ENCODE assay signal across 10 cellular contexts in the genomic region with DNA sequence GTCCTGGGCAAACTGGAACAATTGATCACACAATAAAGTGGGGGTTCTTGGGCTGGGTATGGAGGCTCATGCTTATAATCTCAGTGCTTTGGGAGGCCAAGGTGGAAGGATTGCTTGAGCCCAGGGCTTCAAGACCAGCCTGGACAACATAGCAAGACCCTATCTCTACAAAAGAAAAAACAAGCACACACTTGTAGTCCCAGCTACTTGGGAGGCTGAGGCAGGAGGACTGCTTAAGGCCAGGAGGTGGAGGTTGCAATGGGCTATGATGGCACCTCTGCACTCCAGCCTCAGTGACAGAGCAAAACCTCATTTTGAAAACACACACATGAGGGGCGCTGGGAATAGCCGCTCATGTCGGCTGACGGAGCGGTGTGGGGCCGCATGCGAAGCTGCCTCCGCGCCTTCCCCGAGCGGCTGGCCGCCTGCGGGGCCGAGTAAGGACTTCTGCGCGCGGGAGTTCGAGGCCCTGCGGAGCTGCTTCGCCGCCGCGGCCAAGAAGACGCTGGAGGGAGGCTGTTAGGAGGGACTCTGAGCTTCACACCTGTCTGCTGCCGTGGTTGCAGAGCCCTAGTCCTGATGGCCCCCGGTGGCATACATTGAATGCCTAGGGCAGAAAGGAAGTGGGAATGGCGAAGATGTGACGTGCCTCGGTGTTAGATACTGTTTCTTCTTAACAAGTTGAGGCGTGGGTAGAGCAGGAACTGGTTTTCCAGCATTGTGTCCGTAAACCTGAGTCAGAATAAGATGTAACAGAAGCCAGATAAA. TPM values are rescaled to one million over a fixed set of nuclear protein-coding genes. Genes with fewer than 3 reads are reported as not detected.
DNase-seq lines count a peak whose midpoint lies in the region; ATAC-seq, FAIRE-seq and TF ChIP-seq lines count a peak whose summit lies in the region.
"Had no signal": no experiment of that assay in that cellular context is flagged by ENCODE, and none has a peak within 500 bp of the region (broad histone marks: within the 10 kb centered on the region; RNA-seq: fewer than 3 reads in every experiment).

No MANE protein-coding gene starts in this region.

- peak; percentile 23 for DNase-seq in activated naive CD8-positive, alpha-beta T cell treated with anti-CD3 and anti-CD28 coated beads, Interleukin-2, amount 10 ng/mL, durations not matched to agents 7 days and 5 days
- DNase-seq in neural progenitor cell (ENCODE audit: low spot score) = no peak
- DNase-seq in KBM-7 = no peak
- DNase-seq in NCI-H2081 treated with DMSO at 0.1 percent for 48 hours (lab: John Stamatoyannopoulos, UW) = no peak
- DNase-seq in H54 (ENCODE audit: insufficient read length, low spot score) = no peak
- DNase-seq: NCI-H187 treated with DMSO at 0.1 percent for 48 hours had no signal

- no peak for TF ChIP-seq CTCF in neural progenitor cell (IDR thresholded peaks at IDR 0.05)

- no peaks in the 10 kb centered on the region for H3K36me3 ChIP-seq in neural progenitor cell

- no peak overlapping the region for H3K4me2 ChIP-seq in neural progenitor cell

- peaks cover 27% of the 10 kb centered on the region for H3F3A ChIP-seq in neural progenitor cell (ENCODE audit: low read depth)

- no peak for TF ChIP-seq POLR2A in H54 (IDR thresholded peaks at IDR 0.05; ENCODE audit: low read depth, low read length)

- H3K27ac Mint-ChIP-seq in activated naive CD8-positive, alpha-beta T cell treated with anti-CD3 and anti-CD28 coated beads, Interleukin-2, amount 10 ng/mL, durations not matched to agents 7 days and 5 days = no peak overlapping the region
- H3K27ac Mint-ChIP-seq in neural progenitor cell = peak overlapping the region; percentile 44

- H3K4me3 Mint-ChIP-seq in activated naive CD8-positive, alpha-beta T cell treated with anti-CD3 and anti-CD28 coated beads, Interleukin-2, amount 10 ng/mL, durations not matched to agents 7 days and 5 days = no peak overlapping the region
- peak overlapping the region; percentile 36 for H3K4me3 Mint-ChIP-seq in neural progenitor cell

- no peaks in the 10 kb centered on the region for H3K9me3 ChIP-seq in neural progenitor cell (ENCODE audit: low read depth)

- H2AFZ ChIP-seq in neural progenitor cell (replicated peaks) = no peak overlapping the region

- ATAC-seq in GM18519 (IDR thresholded peaks at IDR 0.05; ENCODE audit: low FRiP score, unreplicated experiment) (peak; percentile 2), HG02678 (IDR thresholded peaks at IDR 0.05; ENCODE audit: unreplicated experiment) (peak; percentile 2), GM19463 (IDR thresholded peaks at IDR 0.05; ENCODE audit: unreplicated experiment) (no peak)
- no peak for ATAC-seq in activated naive CD8-positive, alpha-beta T cell treated with anti-CD3 and anti-CD28 coated beads, Interleukin-2, amount 10 ng/mL, durations not matched to agents 7 days and 5 days (ENCODE audit: low read depth)

- H3K9ac ChIP-seq in neural progenitor cell = no peak overlapping the region

- H4K20me1 ChIP-seq in neural progenitor cell (ENCODE audit: low read depth) = no peaks in the 10 kb centered on the region

- H3K27me3 Mint-ChIP-seq in activated naive CD8-positive, alpha-beta T cell treated with anti-CD3 and anti-CD28 coated beads, Interleukin-2, amount 10 ng/mL, durations not matched to agents 7 days and 5 days = peaks cover 6% of the 10 kb centered on the region
- H3K27me3 Mint-ChIP-seq in neural progenitor cell (ENCODE audit: insufficient read depth, low read depth) = peaks cover 16% of the 10 kb centered on the region

- POLR2A ChIA-PET in activated naive CD8-positive, alpha-beta T cell treated with anti-CD3 and anti-CD28 coated beads, Interleukin-2, amount 10 ng/mL, durations not matched to agents 7 days and 5 days (lab: Charles Lee) = no interaction called here

- peaks cover 19% of the 10 kb centered on the region for H3K4me1 ChIP-seq in neural progenitor cell

- H3K27ac ChIP-seq in neural progenitor cell = no peak overlapping the region

- no peaks in the 10 kb centered on the region for H3K36me3 Mint-ChIP-seq in activated naive CD8-positive, alpha-beta T cell treated with anti-CD3 and anti-CD28 coated beads, Interleukin-2, amount 10 ng/mL, durations not matched to agents 7 days and 5 days
- H3K36me3 Mint-ChIP-seq in neural progenitor cell = no peaks in the 10 kb centered on the region

- FAIRE-seq in H54 (lab: Jason Lieb, UNC) = no peak
- FAIRE-seq: TTC549 had no signal

- H3K9me3 Mint-ChIP-seq in activated naive CD8-positive, alpha-beta T cell treated with anti-CD3 and anti-CD28 coated beads, Interleukin-2, amount 10 ng/mL, durations not matched to agents 7 days and 5 days = no peaks in the 10 kb centered on the region
- H3K9me3 Mint-ChIP-seq in neural progenitor cell = no peaks in the 10 kb centered on the region

- H3K4me3 ChIP-seq in neural progenitor cell = no peak overlapping the region

- H3K4me1 Mint-ChIP-seq in activated naive CD8-positive, alpha-beta T cell treated with anti-CD3 and anti-CD28 coated beads, Interleukin-2, amount 10 ng/mL, durations not matched to agents 7 days and 5 days = peaks cover 13% of the 10 kb centered on the region
- H3K4me1 Mint-ChIP-seq in neural progenitor cell = peaks cover 35% of the 10 kb centered on the region

- no peaks in the 10 kb centered on the region for H3K27me3 ChIP-seq in neural progenitor cell

- no peaks in the 10 kb centered on the region for H3K79me2 ChIP-seq in neural progenitor cell (ENCODE audit: low read depth)

- in situ Hi-C loops in KBM-7 (cut with MboI; ENCODE audit: low pct_unique_long_range_greater_than_20kb, low sequenced_read_pairs) = no loop called here

RNA-seq across cellular contexts. Expression of gene ACBD3, which starts 59.5 kb away (rescaled TPM):
- total RNA-seq in activated naive CD8-positive, alpha-beta T cell treated with anti-CD3 and anti-CD28 coated beads, Interleukin-2, amount 10 ng/mL, durations not matched to agents 7 days and 5 days = 10 to 100 TPM; 21.0 to 22.6 TPM
- total RNA-seq in neural progenitor cell (ENCODE audit: low replicate concordance) = 23.4 and 32.3 TPM in 2 replicates

Comparison
In these comparisons a context has a peak if more than half of its experiments do, and no peak if none do; other contexts are left out.
1. ATAC-seq: peak in GM18519 (single experiment) and HG02678 (single experiment); none in activated naive CD8-positive, alpha-beta T cell treated with anti-CD3 and anti-CD28 coated beads, Interleukin-2, amount 10 ng/mL, durations not matched to agents 7 days and 5 days (single experiment) and GM19463 (single experiment).